In genomic region chr1:11735531-11735853, GRCh38 we compare ENCODE assay signal across 8 cellular contexts. TPM values are rescaled to one million over a fixed set of nuclear protein-coding genes. Genes with fewer than 3 reads are reported as not detected.
A peak's percentile ranks its signal among the peaks of the same experiment; 100 is the strongest.
DNase-seq lines count a peak whose midpoint lies in the region; ATAC-seq, FAIRE-seq and TF ChIP-seq lines count a peak whose summit lies in the region.

No MANE protein-coding gene starts in this region.

- no peaks in the 10 kb centered on the region for H3K27me3 Mint-ChIP-seq in osteocyte (ENCODE audit: unreplicated experiment)

- H3K9me3 ChIP-seq in DOHH2 (ENCODE audit: control insufficient read depth, insufficient read depth, low read length) (no peaks in the 10 kb centered on the region), ectodermal cell (ENCODE audit: control insufficient read depth, low read length) (no peaks in the 10 kb centered on the region)

- H3K9me2 ChIP-seq in DOHH2 (replicated peaks; ENCODE audit: control insufficient read depth, low read length) = no peaks in the 10 kb centered on the region

- peak overlapping the region; percentile 95 for H3K4me2 ChIP-seq in DOHH2 (ENCODE audit: low read length)

- no peak overlapping the region for H3K27ac ChIP-seq in DOHH2 (ENCODE audit: low read depth, low read length)
- no peak overlapping the region for H3K27ac ChIP-seq in ectodermal cell (ENCODE audit: insufficient read depth, low read depth, low read length, poor library complexity, severe bottlenecking)

- DNase-seq in LNCaP clone FGC (ENCODE audit: low read depth) (no peak), osteocyte (ENCODE audit: extremely low spot score, unreplicated experiment) (no peak), NCI-H1694 treated with DMSO at 0.1 percent for 48 hours (lab: John Stamatoyannopoulos, UW) (no peak), urothelium cell line (ENCODE audit: low spot score) (no peak)

- WGBS in ectodermal cell, 2 experiments = 48 to 52% methylated on average over 4 of the region's 4 CpGs

- H3K4me3 ChIP-seq in DOHH2 (ENCODE audit: low read length) = peak overlapping the region; percentile 94
- peak overlapping the region; percentile 88 for H3K4me3 ChIP-seq in LNCaP clone FGC (ENCODE audit: low read depth, low read length)
- H3K4me3 ChIP-seq in ectodermal cell (ENCODE audit: insufficient read depth, low read depth, low read length) = peak overlapping the region; percentile 69

- no peaks in the 10 kb centered on the region for H3K79me2 ChIP-seq in DOHH2 (ENCODE audit: control insufficient read depth, low read length)

- no peaks in the 10 kb centered on the region for H3K36me3 ChIP-seq in DOHH2 (ENCODE audit: control insufficient read depth, low read length)
- H3K36me3 ChIP-seq in ectodermal cell (ENCODE audit: control insufficient read depth, insufficient read depth, low read length) = no peaks in the 10 kb centered on the region

- no peak for FAIRE-seq in urothelium cell line (lab: Jason Lieb, UNC)

- peaks cover 3% of the 10 kb centered on the region for H3F3A ChIP-seq in DOHH2 (ENCODE audit: control insufficient read depth, insufficient read depth)

- no peaks in the 10 kb centered on the region for H3K9me3 Mint-ChIP-seq in osteocyte (ENCODE audit: unreplicated experiment)

- no peaks in the 10 kb centered on the region for H4K20me1 ChIP-seq in DOHH2 (ENCODE audit: control insufficient read depth, insufficient read depth, low read depth, low read length)

- H3K36me3 Mint-ChIP-seq in osteocyte (ENCODE audit: unreplicated experiment) = no peaks in the 10 kb centered on the region

- peaks cover 15% of the 10 kb centered on the region for H3K4me1 Mint-ChIP-seq in osteocyte (ENCODE audit: unreplicated experiment)

- no peak for ATAC-seq in GM18511 (IDR thresholded peaks at IDR 0.05; ENCODE audit: unreplicated experiment)
- no peak for ATAC-seq in GM21360 (IDR thresholded peaks at IDR 0.05; ENCODE audit: unreplicated experiment)

- H3K27me3 ChIP-seq in DOHH2 (ENCODE audit: control insufficient read depth, low read length) (no peaks in the 10 kb centered on the region), ectodermal cell (ENCODE audit: control insufficient read depth, insufficient read depth, low read length, poor library complexity, severe bottlenecking) (no peaks in the 10 kb centered on the region)

- H3K4me1 ChIP-seq in DOHH2 (ENCODE audit: control insufficient read depth, low read length) = peaks cover 36% of the 10 kb centered on the region
- H3K4me1 ChIP-seq in ectodermal cell (ENCODE audit: control insufficient read depth, insufficient read depth, low read length) = peaks cover 20% of the 10 kb centered on the region

- TF ChIP-seq CTCF in DOHH2 (IDR thresholded peaks at IDR 0.05; ENCODE audit: low read depth, low read length, poor library complexity, severe bottlenecking) (no peak), LNCaP clone FGC (IDR thresholded peaks at IDR 0.05; ENCODE audit: control insufficient read depth, extremely low read depth, insufficient read depth) (no peak), osteocyte (IDR thresholded peaks at IDR 0.05) (no peak)

- peak overlapping the region; percentile 84 for H3K27ac Mint-ChIP-seq in osteocyte (ENCODE audit: unreplicated experiment)

- peak overlapping the region; percentile 96 for H3K4me3 Mint-ChIP-seq in osteocyte (ENCODE audit: unreplicated experiment)

RNA-seq across cellular contexts. Expression of gene AGTRAP, which starts 0.4 kb away (rescaled TPM):
- 56.7 TPM for polyA plus RNA-seq in ectodermal cell (2013, experiment 1 of 4)
- 62.6 TPM for polyA plus RNA-seq in ectodermal cell (2013, experiment 2 of 4)
- polyA plus RNA-seq in ectodermal cell (2013, experiment 3 of 4) = 59.0 TPM
- polyA plus RNA-seq in ectodermal cell (2013, experiment 4 of 4) = 54.1 TPM
- 25.4 and 30.4 TPM in 2 replicates for total RNA-seq in osteocyte

RNA-seq across cellular contexts. Expression of gene C1orf167, which starts 26.5 kb away (rescaled TPM):
- not detected for polyA plus RNA-seq in ectodermal cell (2013, experiment 1 of 4)
- 0.98 TPM for polyA plus RNA-seq in ectodermal cell (2013, experiment 2 of 4)
- polyA plus RNA-seq in ectodermal cell (2013, experiment 3 of 4) = 0.80 TPM
- polyA plus RNA-seq in ectodermal cell (2013, experiment 4 of 4) = 0.65 TPM
- not detected in 2 replicates for total RNA-seq in osteocyte

RNA-seq across cellular contexts. Expression of gene DRAXIN, which starts 44.0 kb away (rescaled TPM):
- 35.0 TPM for polyA plus RNA-seq in ectodermal cell (2013, experiment 1 of 4)
- 38.1 TPM for polyA plus RNA-seq in ectodermal cell (2013, experiment 2 of 4)
- 26.6 TPM for polyA plus RNA-seq in ectodermal cell (2013, experiment 3 of 4)
- 28.9 TPM for polyA plus RNA-seq in ectodermal cell (2013, experiment 4 of 4)
- 0.10 and 0.21 TPM in 2 replicates for total RNA-seq in osteocyte

RNA-seq across cellular contexts. Expression of gene MAD2L2, which starts 54.5 kb away (rescaled TPM):
- polyA plus RNA-seq in ectodermal cell (2013, experiment 1 of 4) = 126 TPM
- 111 TPM for polyA plus RNA-seq in ectodermal cell (2013, experiment 2 of 4)
- 123 TPM for polyA plus RNA-seq in ectodermal cell (2013, experiment 3 of 4)
- polyA plus RNA-seq in ectodermal cell (2013, experiment 4 of 4) = 128 TPM
- 48.0 and 50.1 TPM in 2 replicates for total RNA-seq in osteocyte
